1 cellular context compared by ENCODE assay signal in genomic region chr20:54107600-54108393, GRCh38.
TF ChIP-seq lines count a peak whose summit lies in the region.

No MANE protein-coding gene starts in this region.

TF ChIP-seq in HCT116, 20 proteins besides CTCF, POLR2A, EP300 and RAD21:
- no peak for TF ChIP-seq YY1 (IDR thresholded peaks at IDR 0.05; ENCODE audit: extremely low read depth, insufficient replicate concordance, low read depth, low read length)
- TF ChIP-seq SP1 (IDR thresholded peaks at IDR 0.05; ENCODE audit: low read depth): peak; percentile 36; the same call in 1 of the 2 replicates
- peak; percentile 22; the same call in 1 of the 2 replicates for TF ChIP-seq MAX (IDR thresholded peaks at IDR 0.05)
- TF ChIP-seq SRF (IDR thresholded peaks at IDR 0.05; ENCODE audit: low read depth): no peak
